1 cellular context compared by ENCODE assay signal in genomic region chr3:13484861-13485590, GRCh38.
TF ChIP-seq lines count a peak whose summit lies in the region.

No MANE protein-coding gene starts in this region.

TF ChIP-seq in K562, 482 proteins besides CTCF, POLR2A, EP300 and RAD21 (continued from another document and continues in another):
- TF ChIP-seq, protein P1, sequence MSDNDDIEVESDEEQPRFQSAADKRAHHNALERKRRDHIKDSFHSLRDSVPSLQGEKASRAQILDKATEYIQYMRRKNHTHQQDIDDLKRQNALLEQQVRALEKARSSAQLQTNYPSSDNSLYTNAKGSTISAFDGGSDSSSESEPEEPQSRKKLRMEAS (CRISPR knock-in tag; IDR thresholded peaks at IDR 0.05), result peak; percentile 94
- TF ChIP-seq, protein P2, sequence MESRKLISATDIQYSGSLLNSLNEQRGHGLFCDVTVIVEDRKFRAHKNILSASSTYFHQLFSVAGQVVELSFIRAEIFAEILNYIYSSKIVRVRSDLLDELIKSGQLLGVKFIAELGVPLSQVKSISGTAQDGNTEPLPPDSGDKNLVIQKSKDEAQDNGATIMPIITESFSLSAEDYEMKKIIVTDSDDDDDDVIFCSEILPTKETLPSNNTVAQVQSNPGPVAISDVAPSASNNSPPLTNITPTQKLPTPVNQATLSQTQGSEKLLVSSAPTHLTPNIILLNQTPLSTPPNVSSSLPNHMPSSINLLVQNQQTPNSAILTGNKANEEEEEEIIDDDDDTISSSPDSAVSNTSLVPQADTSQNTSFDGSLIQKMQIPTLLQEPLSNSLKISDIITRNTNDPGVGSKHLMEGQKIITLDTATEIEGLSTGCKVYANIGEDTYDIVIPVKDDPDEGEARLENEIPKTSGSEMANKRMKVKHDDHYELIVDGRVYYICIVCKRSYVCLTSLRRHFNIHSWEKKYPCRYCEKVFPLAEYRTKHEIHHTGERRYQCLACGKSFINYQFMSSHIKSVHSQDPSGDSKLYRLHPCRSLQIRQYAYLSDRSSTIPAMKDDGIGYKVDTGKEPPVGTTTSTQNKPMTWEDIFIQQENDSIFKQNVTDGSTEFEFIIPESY (CRISPR knock-in tag; IDR thresholded peaks at IDR 0.05), result 0 out of 2 replicates have a peak, but pooled peaks have one; percentile 32
- TF ChIP-seq, protein P3, sequence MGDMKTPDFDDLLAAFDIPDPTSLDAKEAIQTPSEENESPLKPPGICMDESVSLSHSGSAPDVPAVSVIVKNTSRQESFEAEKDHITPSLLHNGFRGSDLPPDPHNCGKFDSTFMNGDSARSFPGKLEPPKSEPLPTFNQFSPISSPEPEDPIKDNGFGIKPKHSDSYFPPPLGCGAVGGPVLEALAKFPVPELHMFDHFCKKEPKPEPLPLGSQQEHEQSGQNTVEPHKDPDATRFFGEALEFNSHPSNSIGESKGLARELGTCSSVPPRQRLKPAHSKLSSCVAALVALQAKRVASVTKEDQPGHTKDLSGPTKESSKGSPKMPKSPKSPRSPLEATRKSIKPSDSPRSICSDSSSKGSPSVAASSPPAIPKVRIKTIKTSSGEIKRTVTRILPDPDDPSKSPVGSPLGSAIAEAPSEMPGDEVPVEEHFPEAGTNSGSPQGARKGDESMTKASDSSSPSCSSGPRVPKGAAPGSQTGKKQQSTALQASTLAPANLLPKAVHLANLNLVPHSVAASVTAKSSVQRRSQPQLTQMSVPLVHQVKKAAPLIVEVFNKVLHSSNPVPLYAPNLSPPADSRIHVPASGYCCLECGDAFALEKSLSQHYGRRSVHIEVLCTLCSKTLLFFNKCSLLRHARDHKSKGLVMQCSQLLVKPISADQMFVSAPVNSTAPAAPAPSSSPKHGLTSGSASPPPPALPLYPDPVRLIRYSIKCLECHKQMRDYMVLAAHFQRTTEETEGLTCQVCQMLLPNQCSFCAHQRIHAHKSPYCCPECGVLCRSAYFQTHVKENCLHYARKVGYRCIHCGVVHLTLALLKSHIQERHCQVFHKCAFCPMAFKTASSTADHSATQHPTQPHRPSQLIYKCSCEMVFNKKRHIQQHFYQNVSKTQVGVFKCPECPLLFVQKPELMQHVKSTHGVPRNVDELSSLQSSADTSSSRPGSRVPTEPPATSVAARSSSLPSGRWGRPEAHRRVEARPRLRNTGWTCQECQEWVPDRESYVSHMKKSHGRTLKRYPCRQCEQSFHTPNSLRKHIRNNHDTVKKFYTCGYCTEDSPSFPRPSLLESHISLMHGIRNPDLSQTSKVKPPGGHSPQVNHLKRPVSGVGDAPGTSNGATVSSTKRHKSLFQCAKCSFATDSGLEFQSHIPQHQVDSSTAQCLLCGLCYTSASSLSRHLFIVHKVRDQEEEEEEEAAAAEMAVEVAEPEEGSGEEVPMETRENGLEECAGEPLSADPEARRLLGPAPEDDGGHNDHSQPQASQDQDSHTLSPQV (IDR thresholded peaks at IDR 0.05), result peak; percentile 83
- TF ChIP-seq GTF2E2 (tag; IDR thresholded peaks at IDR 0.05), result no peak
- no peak for TF ChIP-seq EGR1 (conservative IDR thresholded peaks at IDR 0.05)
- TF ChIP-seq ZNF133 (CRISPR knock-in tag; IDR thresholded peaks at IDR 0.05), result no peak
- TF ChIP-seq SMARCC2 (IDR thresholded peaks at IDR 0.05; ENCODE audit: low read depth), result peak; percentile 93
- no peak for TF ChIP-seq CREB5 (CRISPR knock-in tag; IDR thresholded peaks at IDR 0.05)
- TF ChIP-seq GATAD2A (IDR thresholded peaks at IDR 0.05), result peak; percentile 89; the same call in 1 of the 2 replicates
- TF ChIP-seq HOXB6 (CRISPR knock-in tag; IDR thresholded peaks at IDR 0.05; ENCODE audit: borderline replicate concordance), result no peak
- no peak for TF ChIP-seq SRSF1 (IDR thresholded peaks at IDR 0.05; ENCODE audit: low read depth, low read length)
- TF ChIP-seq CBX2 (IDR thresholded peaks at IDR 0.05; ENCODE audit: insufficient read depth, low read length, poor library complexity, severe bottlenecking), result no peak
- no peak for TF ChIP-seq HMG20B (CRISPR knock-in tag; IDR thresholded peaks at IDR 0.05)
- TF ChIP-seq PRMT5 (CRISPR knock-in tag; IDR thresholded peaks at IDR 0.05), result no peak
- TF ChIP-seq ZNF282 (CRISPR knock-in tag; IDR thresholded peaks at IDR 0.05), result no peak; the same call in 1 of the 2 replicates
- peak; percentile 98 for TF ChIP-seq CBFA2T3 (IDR thresholded peaks at IDR 0.05)
- TF ChIP-seq ZC3H8 (IDR thresholded peaks at IDR 0.05), result no peak
- no peak for TF ChIP-seq ZNF695 (CRISPR knock-in tag; IDR thresholded peaks at IDR 0.05)
- TF ChIP-seq E2F3 (CRISPR knock-in tag; IDR thresholded peaks at IDR 0.05), result no peak
- TF ChIP-seq, protein P4, sequence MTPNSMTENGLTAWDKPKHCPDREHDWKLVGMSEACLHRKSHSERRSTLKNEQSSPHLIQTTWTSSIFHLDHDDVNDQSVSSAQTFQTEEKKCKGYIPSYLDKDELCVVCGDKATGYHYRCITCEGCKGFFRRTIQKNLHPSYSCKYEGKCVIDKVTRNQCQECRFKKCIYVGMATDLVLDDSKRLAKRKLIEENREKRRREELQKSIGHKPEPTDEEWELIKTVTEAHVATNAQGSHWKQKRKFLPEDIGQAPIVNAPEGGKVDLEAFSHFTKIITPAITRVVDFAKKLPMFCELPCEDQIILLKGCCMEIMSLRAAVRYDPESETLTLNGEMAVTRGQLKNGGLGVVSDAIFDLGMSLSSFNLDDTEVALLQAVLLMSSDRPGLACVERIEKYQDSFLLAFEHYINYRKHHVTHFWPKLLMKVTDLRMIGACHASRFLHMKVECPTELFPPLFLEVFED (CRISPR knock-in tag; conservative IDR thresholded peaks at IDR 0.05), result no peak
- TF ChIP-seq, protein P5, sequence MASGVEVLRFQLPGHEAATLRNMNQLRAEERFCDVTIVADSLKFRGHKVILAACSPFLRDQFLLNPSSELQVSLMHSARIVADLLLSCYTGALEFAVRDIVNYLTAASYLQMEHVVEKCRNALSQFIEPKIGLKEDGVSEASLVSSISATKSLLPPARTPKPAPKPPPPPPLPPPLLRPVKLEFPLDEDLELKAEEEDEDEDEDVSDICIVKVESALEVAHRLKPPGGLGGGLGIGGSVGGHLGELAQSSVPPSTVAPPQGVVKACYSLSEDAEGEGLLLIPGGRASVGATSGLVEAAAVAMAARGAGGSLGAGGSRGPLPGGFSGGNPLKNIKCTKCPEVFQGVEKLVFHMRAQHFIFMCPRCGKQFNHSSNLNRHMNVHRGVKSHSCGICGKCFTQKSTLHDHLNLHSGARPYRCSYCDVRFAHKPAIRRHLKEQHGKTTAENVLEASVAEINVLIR (CRISPR knock-in tag; IDR thresholded peaks at IDR 0.05), result no peak
- no peak for TF ChIP-seq TCF7L2 (IDR thresholded peaks at IDR 0.05; ENCODE audit: low read depth, low read length)
- TF ChIP-seq ZNF668 (CRISPR knock-in tag; IDR thresholded peaks at IDR 0.05), result no peak
- no peak for TF ChIP-seq GMEB1 (CRISPR knock-in tag; IDR thresholded peaks at IDR 0.05)
- TF ChIP-seq KAT7 (CRISPR knock-in tag; IDR thresholded peaks at IDR 0.05; ENCODE audit: borderline replicate concordance), result peak; percentile 68; the same call in 1 of the 2 replicates
- TF ChIP-seq RBM22 (IDR thresholded peaks at IDR 0.05; ENCODE audit: low read depth, low read length, poor library complexity, severe bottlenecking), result no peak
- TF ChIP-seq NR0B1 (IDR thresholded peaks at IDR 0.05; ENCODE audit: partially characterized antibody), result no peak
- TF ChIP-seq PRPF4 (IDR thresholded peaks at IDR 0.05; ENCODE audit: insufficient read depth, low read depth, low read length, poor library complexity, severe bottlenecking), result no peak
- peak; percentile 79 for TF ChIP-seq MBD2 (IDR thresholded peaks at IDR 0.05; ENCODE audit: borderline replicate concordance, low read depth)
- TF ChIP-seq SLC30A9 (CRISPR knock-in tag; IDR thresholded peaks at IDR 0.05), result no peak
- TF ChIP-seq OTX1 (CRISPR knock-in tag; IDR thresholded peaks at IDR 0.05), result 0 out of 2 replicates have a peak, but pooled peaks have one; percentile 25
- TF ChIP-seq NFE2 (IDR thresholded peaks at IDR 0.05; ENCODE audit: low read depth), result peak; percentile 27; the same call in 1 of the 2 replicates
- peak; percentile 46; the same call in 1 of the 2 replicates for TF ChIP-seq SP1 (CRISPR knock-in tag; IDR thresholded peaks at IDR 0.05)
- TF ChIP-seq NR3C1 (CRISPR knock-in tag; IDR thresholded peaks at IDR 0.05), result no peak
- TF ChIP-seq ZNF699 (CRISPR knock-in tag; IDR thresholded peaks at IDR 0.05; ENCODE audit: insufficient replicate concordance), result no peak
- peak; percentile 82; the same call in 1 of the 2 replicates for TF ChIP-seq NCOA1 (IDR thresholded peaks at IDR 0.05; ENCODE audit: low read depth)
- TF ChIP-seq EZH2 (IDR thresholded peaks at IDR 0.05; ENCODE audit: borderline replicate concordance, low read depth, low read length), result no peak
- no peak for TF ChIP-seq HSF4 (CRISPR knock-in tag; IDR thresholded peaks at IDR 0.05; ENCODE audit: borderline replicate concordance)
- TF ChIP-seq, protein P6, sequence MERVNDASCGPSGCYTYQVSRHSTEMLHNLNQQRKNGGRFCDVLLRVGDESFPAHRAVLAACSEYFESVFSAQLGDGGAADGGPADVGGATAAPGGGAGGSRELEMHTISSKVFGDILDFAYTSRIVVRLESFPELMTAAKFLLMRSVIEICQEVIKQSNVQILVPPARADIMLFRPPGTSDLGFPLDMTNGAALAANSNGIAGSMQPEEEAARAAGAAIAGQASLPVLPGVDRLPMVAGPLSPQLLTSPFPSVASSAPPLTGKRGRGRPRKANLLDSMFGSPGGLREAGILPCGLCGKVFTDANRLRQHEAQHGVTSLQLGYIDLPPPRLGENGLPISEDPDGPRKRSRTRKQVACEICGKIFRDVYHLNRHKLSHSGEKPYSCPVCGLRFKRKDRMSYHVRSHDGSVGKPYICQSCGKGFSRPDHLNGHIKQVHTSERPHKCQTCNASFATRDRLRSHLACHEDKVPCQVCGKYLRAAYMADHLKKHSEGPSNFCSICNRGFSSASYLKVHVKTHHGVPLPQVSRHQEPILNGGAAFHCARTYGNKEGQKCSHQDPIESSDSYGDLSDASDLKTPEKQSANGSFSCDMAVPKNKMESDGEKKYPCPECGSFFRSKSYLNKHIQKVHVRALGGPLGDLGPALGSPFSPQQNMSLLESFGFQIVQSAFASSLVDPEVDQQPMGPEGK (CRISPR knock-in tag; IDR thresholded peaks at IDR 0.05; ENCODE audit: borderline replicate concordance), result no peak
- TF ChIP-seq FOXJ2 (tag; IDR thresholded peaks at IDR 0.05), result no peak
- no peak for TF ChIP-seq ZNF324 (CRISPR knock-in tag; IDR thresholded peaks at IDR 0.05)
- TF ChIP-seq ZNF644 (tag; IDR thresholded peaks at IDR 0.05; ENCODE audit: low read depth), result 0 out of 2 replicates have a peak, but pooled peaks have one; percentile 43
- no peak for TF ChIP-seq E2F8 (IDR thresholded peaks at IDR 0.05; ENCODE audit: low read depth, partially characterized antibody)
